Comparison of ENCODE assay signal across 20 cellular contexts in genomic region chr5:67102708-67103107, GRCh38.
"Had no signal": no experiment of that assay in that cellular context is flagged by ENCODE, and none has a peak within 500 bp of the region (broad histone marks: within the 10 kb centered on the region; RNA-seq: fewer than 3 reads in every experiment).

No MANE protein-coding gene starts in this region.

- H3K27me3 Mint-ChIP-seq: activated CD8-positive, alpha-beta memory T cell treated with anti-CD3 and anti-CD28 coated beads, Interleukin-2, amount 10 ng/mL, durations not matched to agents 7 days and 5 days; activated naive CD8-positive, alpha-beta T cell treated with anti-CD3 and anti-CD28 coated beads, Interleukin-2, amount 10 ng/mL, durations not matched to agents 7 days and 5 days; activated T-cell treated with anti-CD3 and anti-CD28 coated beads, Interleukin-2, amount 50 U/mL, for 24 hours; activated T-helper 17 cell treated with anti-CD3 and anti-CD28 coated beads, Interleukin-2, amount 50 U/mL, for 72 hours had no signal

- H3K4me1 ChIP-seq: Peyer's patch had no signal

- H3K9me3 ChIP-seq: adrenal gland, Peyer's patch had no signal

- H3K27ac ChIP-seq: adrenal gland, KMS-11, Peyer's patch, RWPE1 had no signal

- DNase-seq: activated CD4-positive, alpha-beta T cell treated with anti-CD3 and anti-CD28 coated beads for 4 hours; activated CD4-positive, alpha-beta T cell treated with anti-CD3 and anti-CD28 coated beads, Interleukin-2, amount 50 U/mL, for 48 hours; activated CD8-positive, alpha-beta memory T cell treated with anti-CD3 and anti-CD28 coated beads, Interleukin-2, amount 10 ng/mL, durations not matched to agents 7 days and 5 days; activated gamma-delta T cell; activated naive CD4-positive, alpha-beta T cell treated with anti-CD3 and anti-CD28 coated beads, Interleukin-2, amount 50 U/mL, for 16 hours; activated naive CD8-positive, alpha-beta T cell treated with anti-CD3 and anti-CD28 coated beads, Interleukin-2, amount 10 ng/mL, durations not matched to agents 7 days and 5 days; activated T-cell treated with anti-CD3 and anti-CD28 coated beads, Interleukin-2, amount 50 U/mL, for 24 hours; adrenal gland; NCI-H1092 treated with DMSO at 0.1 percent for 48 hours; NCI-H1417 treated with DMSO at 0.1 percent for 48 hours; NCI-H1694; NCI-H2029 treated with DMSO at 0.1 percent for 48 hours; NCI-H510A treated with DMSO at 0.1 percent for 48 hours; Peyer's patch; SHP77 treated with DMSO at 0.1 percent for 48 hours had no signal

- H3K27me3 ChIP-seq: adrenal gland, Peyer's patch had no signal

- H3K4me3 Mint-ChIP-seq: activated CD8-positive, alpha-beta memory T cell treated with anti-CD3 and anti-CD28 coated beads, Interleukin-2, amount 10 ng/mL, durations not matched to agents 7 days and 5 days; activated naive CD8-positive, alpha-beta T cell treated with anti-CD3 and anti-CD28 coated beads, Interleukin-2, amount 10 ng/mL, durations not matched to agents 7 days and 5 days; activated T-cell treated with anti-CD3 and anti-CD28 coated beads, Interleukin-2, amount 50 U/mL, for 24 hours; activated T-helper 17 cell treated with anti-CD3 and anti-CD28 coated beads, Interleukin-2, amount 50 U/mL, for 72 hours; T-helper 1 cell treated with Interleukin-12 subunit alpha and Interleukin-12 subunit beta and Interleukin-4 antibody, amounts not matched to agents 30 μg/mL and 1 μg/mL, for 36 hours had no signal

- ATAC-seq: activated CD4-positive, CD25-positive, alpha-beta regulatory T cell treated with anti-CD3 and anti-CD28 coated beads, Interleukin-2, amount 50 U/mL, for 24 hours; activated CD8-positive, alpha-beta memory T cell treated with anti-CD3 and anti-CD28 coated beads, Interleukin-2, amount 10 ng/mL, durations not matched to agents 7 days and 5 days; activated T-helper 17 cell treated with anti-CD3 and anti-CD28 coated beads, Interleukin-2, amount 50 U/mL, for 72 hours had no signal

- H3K9me3 Mint-ChIP-seq: activated naive CD8-positive, alpha-beta T cell treated with anti-CD3 and anti-CD28 coated beads, Interleukin-2, amount 10 ng/mL, durations not matched to agents 7 days and 5 days; activated T-cell treated with anti-CD3 and anti-CD28 coated beads, Interleukin-2, amount 50 U/mL, for 24 hours; activated T-helper 17 cell treated with anti-CD3 and anti-CD28 coated beads, Interleukin-2, amount 50 U/mL, for 72 hours; T-helper 1 cell treated with Interleukin-12 subunit alpha and Interleukin-12 subunit beta and Interleukin-4 antibody, amounts not matched to agents 30 μg/mL and 1 μg/mL, for 36 hours had no signal

- H3K4me3 ChIP-seq: adrenal gland, Peyer's patch had no signal

- H3K27ac Mint-ChIP-seq: activated CD8-positive, alpha-beta memory T cell treated with anti-CD3 and anti-CD28 coated beads, Interleukin-2, amount 10 ng/mL, durations not matched to agents 7 days and 5 days; activated naive CD8-positive, alpha-beta T cell treated with anti-CD3 and anti-CD28 coated beads, Interleukin-2, amount 10 ng/mL, durations not matched to agents 7 days and 5 days; activated T-cell treated with anti-CD3 and anti-CD28 coated beads, Interleukin-2, amount 50 U/mL, for 24 hours; activated T-helper 17 cell treated with anti-CD3 and anti-CD28 coated beads, Interleukin-2, amount 50 U/mL, for 72 hours; T-helper 1 cell treated with Interleukin-12 subunit alpha and Interleukin-12 subunit beta and Interleukin-4 antibody, amounts not matched to agents 30 μg/mL and 1 μg/mL, for 36 hours had no signal
